In the genomic region with DNA sequence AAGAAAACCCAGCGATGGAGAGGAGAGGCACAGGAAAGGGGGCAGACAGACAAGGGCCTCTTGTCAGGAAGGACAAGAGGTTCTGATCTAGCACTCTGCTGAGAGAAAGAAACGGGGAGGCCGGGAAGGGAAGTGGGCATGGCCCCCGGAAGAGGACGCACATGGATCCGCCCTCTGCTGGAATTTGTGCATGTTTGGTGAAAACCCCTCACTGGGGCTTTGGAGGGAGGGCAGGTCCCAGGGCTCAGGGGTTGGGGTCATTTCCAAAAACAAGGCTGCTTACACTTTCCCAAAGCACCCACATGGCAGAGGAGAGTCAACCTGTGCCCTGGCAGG, we compare ENCODE assay signal across 1 cellular context.
TF ChIP-seq lines count a peak whose summit lies in the region.

No MANE protein-coding gene starts in this region.

TF ChIP-seq in liver, 16 proteins besides CTCF, POLR2A, EP300 and RAD21 (continued from another document):
- TF ChIP-seq, protein P1, sequence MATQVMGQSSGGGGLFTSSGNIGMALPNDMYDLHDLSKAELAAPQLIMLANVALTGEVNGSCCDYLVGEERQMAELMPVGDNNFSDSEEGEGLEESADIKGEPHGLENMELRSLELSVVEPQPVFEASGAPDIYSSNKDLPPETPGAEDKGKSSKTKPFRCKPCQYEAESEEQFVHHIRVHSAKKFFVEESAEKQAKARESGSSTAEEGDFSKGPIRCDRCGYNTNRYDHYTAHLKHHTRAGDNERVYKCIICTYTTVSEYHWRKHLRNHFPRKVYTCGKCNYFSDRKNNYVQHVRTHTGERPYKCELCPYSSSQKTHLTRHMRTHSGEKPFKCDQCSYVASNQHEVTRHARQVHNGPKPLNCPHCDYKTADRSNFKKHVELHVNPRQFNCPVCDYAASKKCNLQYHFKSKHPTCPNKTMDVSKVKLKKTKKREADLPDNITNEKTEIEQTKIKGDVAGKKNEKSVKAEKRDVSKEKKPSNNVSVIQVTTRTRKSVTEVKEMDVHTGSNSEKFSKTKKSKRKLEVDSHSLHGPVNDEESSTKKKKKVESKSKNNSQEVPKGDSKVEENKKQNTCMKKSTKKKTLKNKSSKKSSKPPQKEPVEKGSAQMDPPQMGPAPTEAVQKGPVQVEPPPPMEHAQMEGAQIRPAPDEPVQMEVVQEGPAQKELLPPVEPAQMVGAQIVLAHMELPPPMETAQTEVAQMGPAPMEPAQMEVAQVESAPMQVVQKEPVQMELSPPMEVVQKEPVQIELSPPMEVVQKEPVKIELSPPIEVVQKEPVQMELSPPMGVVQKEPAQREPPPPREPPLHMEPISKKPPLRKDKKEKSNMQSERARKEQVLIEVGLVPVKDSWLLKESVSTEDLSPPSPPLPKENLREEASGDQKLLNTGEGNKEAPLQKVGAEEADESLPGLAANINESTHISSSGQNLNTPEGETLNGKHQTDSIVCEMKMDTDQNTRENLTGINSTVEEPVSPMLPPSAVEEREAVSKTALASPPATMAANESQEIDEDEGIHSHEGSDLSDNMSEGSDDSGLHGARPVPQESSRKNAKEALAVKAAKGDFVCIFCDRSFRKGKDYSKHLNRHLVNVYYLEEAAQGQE (IDR thresholded peaks at IDR 0.05): no peak
- no peak for TF ChIP-seq HNF4G (IDR thresholded peaks at IDR 0.05)
- no peak for TF ChIP-seq FOXA1 (IDR thresholded peaks at IDR 0.05)
- TF ChIP-seq TAF1 (conservative IDR thresholded peaks at IDR 0.05): no peak
- TF ChIP-seq NR2F2 (IDR thresholded peaks at IDR 0.05): no peak
- TF ChIP-seq SP1 (IDR thresholded peaks at IDR 0.05): no peak
- TF ChIP-seq, protein P2, sequence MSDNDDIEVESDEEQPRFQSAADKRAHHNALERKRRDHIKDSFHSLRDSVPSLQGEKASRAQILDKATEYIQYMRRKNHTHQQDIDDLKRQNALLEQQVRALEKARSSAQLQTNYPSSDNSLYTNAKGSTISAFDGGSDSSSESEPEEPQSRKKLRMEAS (IDR thresholded peaks at IDR 0.05): no peak
- TF ChIP-seq, protein P3, sequence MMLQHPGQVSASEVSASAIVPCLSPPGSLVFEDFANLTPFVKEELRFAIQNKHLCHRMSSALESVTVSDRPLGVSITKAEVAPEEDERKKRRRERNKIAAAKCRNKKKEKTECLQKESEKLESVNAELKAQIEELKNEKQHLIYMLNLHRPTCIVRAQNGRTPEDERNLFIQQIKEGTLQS (IDR thresholded peaks at IDR 0.05): no peak
- TF ChIP-seq FOXA2 (IDR thresholded peaks at IDR 0.05): no peak
- TF ChIP-seq, protein P4, sequence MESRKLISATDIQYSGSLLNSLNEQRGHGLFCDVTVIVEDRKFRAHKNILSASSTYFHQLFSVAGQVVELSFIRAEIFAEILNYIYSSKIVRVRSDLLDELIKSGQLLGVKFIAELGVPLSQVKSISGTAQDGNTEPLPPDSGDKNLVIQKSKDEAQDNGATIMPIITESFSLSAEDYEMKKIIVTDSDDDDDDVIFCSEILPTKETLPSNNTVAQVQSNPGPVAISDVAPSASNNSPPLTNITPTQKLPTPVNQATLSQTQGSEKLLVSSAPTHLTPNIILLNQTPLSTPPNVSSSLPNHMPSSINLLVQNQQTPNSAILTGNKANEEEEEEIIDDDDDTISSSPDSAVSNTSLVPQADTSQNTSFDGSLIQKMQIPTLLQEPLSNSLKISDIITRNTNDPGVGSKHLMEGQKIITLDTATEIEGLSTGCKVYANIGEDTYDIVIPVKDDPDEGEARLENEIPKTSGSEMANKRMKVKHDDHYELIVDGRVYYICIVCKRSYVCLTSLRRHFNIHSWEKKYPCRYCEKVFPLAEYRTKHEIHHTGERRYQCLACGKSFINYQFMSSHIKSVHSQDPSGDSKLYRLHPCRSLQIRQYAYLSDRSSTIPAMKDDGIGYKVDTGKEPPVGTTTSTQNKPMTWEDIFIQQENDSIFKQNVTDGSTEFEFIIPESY (IDR thresholded peaks at IDR 0.05): no peak
- TF ChIP-seq RXRA (IDR thresholded peaks at IDR 0.05): no peak
- no peak for TF ChIP-seq YY1 (IDR thresholded peaks at IDR 0.05)
- TF ChIP-seq JUND (IDR thresholded peaks at IDR 0.05): no peak
- TF ChIP-seq HNF4A (conservative IDR thresholded peaks at IDR 0.05): no peak
